ENCODE assay signal across 8 cellular contexts in the genomic region with DNA sequence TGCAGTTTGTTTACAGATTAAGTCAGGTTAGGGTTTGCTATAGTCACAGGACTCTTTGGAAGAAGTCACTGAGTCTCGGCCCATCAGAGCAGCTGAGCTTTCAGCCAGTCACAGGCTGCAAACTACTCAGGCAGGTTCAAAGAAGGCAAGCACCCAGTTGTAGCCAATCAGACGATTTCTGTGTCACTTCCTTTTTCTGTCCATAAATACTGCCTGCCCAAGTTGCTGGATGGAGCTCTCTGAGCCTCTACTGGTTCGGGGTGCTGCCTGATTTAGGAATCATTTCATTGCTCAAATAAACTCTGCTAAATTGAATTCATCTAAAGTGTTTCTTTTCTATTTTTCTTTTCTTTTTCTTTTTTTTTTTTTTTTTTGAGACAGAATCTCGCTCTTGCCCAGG. TPM values are rescaled to one million over a fixed set of nuclear protein-coding genes. Genes with fewer than 3 reads are reported as not detected.
DNase-seq lines count a peak whose midpoint lies in the region; ATAC-seq and TF ChIP-seq lines count a peak whose summit lies in the region.

No MANE protein-coding gene starts in this region.

- peaks cover 3% of the 10 kb centered on the region for H3K36me3 Mint-ChIP-seq in chondrocyte (ENCODE audit: low read depth)
- H3K36me3 Mint-ChIP-seq in stimulated activated naive B cell treated with anti-CD40 and anti-IgM and Interleukin-4, amounts not matched to agents 10 μg/mL and 1 μg/mL and 100 μg/mL, for 72 hours = peaks cover 3 to 6% of the 10 kb centered on the region in 2 donors

- peaks cover 6% of the 10 kb centered on the region for H3K27me3 Mint-ChIP-seq in chondrocyte (ENCODE audit: low read depth)
- H3K27me3 Mint-ChIP-seq in stimulated activated naive B cell treated with anti-CD40 and anti-IgM and Interleukin-4, amounts not matched to agents 10 μg/mL and 1 μg/mL and 100 μg/mL, for 72 hours = no peaks in the 10 kb centered on the region

- peak; percentile 65 for DNase-seq in activated effector memory CD4-positive, alpha-beta T cell treated with anti-CD3 and anti-CD28 coated beads, Interleukin-2, amount 50 U/mL, for 16 hours
- DNase-seq in activated effector memory CD4-positive, alpha-beta T cell treated with Interleukin-2 at 50 U/mL for 16 hours = no peak
- DNase-seq in NOMO-1 (lab: John Stamatoyannopoulos, UW; ENCODE audit: unreplicated experiment in 2 of 2) (peak; percentile 78 to 87), chondrocyte (ENCODE audit: low spot score) (peak; percentile 25), NCI-H187 (lab: John Stamatoyannopoulos, UW) (no peak), NCI-H2029 (lab: John Stamatoyannopoulos, UW) (no peak)
- DNase-seq in stimulated activated naive B cell treated with anti-CD40 and anti-IgM and Interleukin-4, amounts not matched to agents 10 μg/mL and 1 μg/mL and 100 μg/mL, for 72 hours = no peak

- H3K9me3 Mint-ChIP-seq in chondrocyte (ENCODE audit: low read depth) = peaks cover 23% of the 10 kb centered on the region
- H3K9me3 Mint-ChIP-seq in stimulated activated naive B cell treated with anti-CD40 and anti-IgM and Interleukin-4, amounts not matched to agents 10 μg/mL and 1 μg/mL and 100 μg/mL, for 72 hours = peaks cover 10 to 11% of the 10 kb centered on the region in 2 donors

- TF ChIP-seq CTCF in chondrocyte (IDR thresholded peaks at IDR 0.05) = no peak

- H3K4me3 Mint-ChIP-seq in chondrocyte (ENCODE audit: unreplicated experiment) = no peak overlapping the region
- peak overlapping the region in 1 of 2 donors; percentile 65 for H3K4me3 Mint-ChIP-seq in stimulated activated naive B cell treated with anti-CD40 and anti-IgM and Interleukin-4, amounts not matched to agents 10 μg/mL and 1 μg/mL and 100 μg/mL, for 72 hours

- ATAC-seq in stimulated activated naive B cell treated with anti-CD40 and anti-IgM and Interleukin-4, amounts not matched to agents 10 μg/mL and 1 μg/mL and 100 μg/mL, for 72 hours (replicated peaks) = peak; percentile 28 to 43
- no peak for ATAC-seq in GM19324 (IDR thresholded peaks at IDR 0.05; ENCODE audit: low FRiP score, unreplicated experiment)

- H3K27ac Mint-ChIP-seq in chondrocyte (ENCODE audit: unreplicated experiment) = no peak overlapping the region
- H3K27ac Mint-ChIP-seq in stimulated activated naive B cell treated with anti-CD40 and anti-IgM and Interleukin-4, amounts not matched to agents 10 μg/mL and 1 μg/mL and 100 μg/mL, for 72 hours = peak overlapping the region; percentile 99

- H3K4me1 Mint-ChIP-seq in chondrocyte (ENCODE audit: low read depth) = peaks cover 3% of the 10 kb centered on the region
- H3K4me1 Mint-ChIP-seq in stimulated activated naive B cell treated with anti-CD40 and anti-IgM and Interleukin-4, amounts not matched to agents 10 μg/mL and 1 μg/mL and 100 μg/mL, for 72 hours = peaks cover 46 to 63% of the 10 kb centered on the region in 2 donors

RNA-seq across cellular contexts. Expression of a gene that starts 7.3 kb away (rescaled TPM):
- 50.1 to 63.1 TPM (median 59.8 TPM) in 3 replicates for total RNA-seq in chondrocyte

RNA-seq across cellular contexts. Expression of a gene that starts 29.5 kb away (rescaled TPM):
- 23.3 to 30.7 TPM (median 29.0 TPM) in 3 replicates for total RNA-seq in chondrocyte

RNA-seq across cellular contexts. Expression of a gene that starts 58.0 kb away (rescaled TPM):
- 240 to 269 TPM (median 256 TPM) in 3 replicates for total RNA-seq in chondrocyte

Comparison
In these comparisons a context has a peak if more than half of its experiments do, and no peak if none do; other contexts are left out.
1. DNase-seq: peak in activated effector memory CD4-positive, alpha-beta T cell treated with anti-CD3 and anti-CD28 coated beads, Interleukin-2, amount 50 U/mL, for 16 hours (single experiment), NOMO-1 (2 of 2) and chondrocyte (single experiment); none in activated effector memory CD4-positive, alpha-beta T cell treated with Interleukin-2 at 50 U/mL for 16 hours (single experiment), stimulated activated naive B cell treated with anti-CD40 and anti-IgM and Interleukin-4, amounts not matched to agents 10 μg/mL and 1 μg/mL and 100 μg/mL, for 72 hours (single experiment), NCI-H187 (0 of 2) and NCI-H2029 (single experiment).